Comparison of ENCODE assay signal across 22 cellular contexts in genomic region chr3:89584398-89584797, GRCh38.
"Had no signal": no experiment of that assay in that cellular context is flagged by ENCODE, and none has a peak within 500 bp of the region (broad histone marks: within the 10 kb centered on the region; RNA-seq: fewer than 3 reads in every experiment).

No MANE protein-coding gene starts in this region.

- DNase-seq: dermis blood vessel endothelial cell; dorsolateral prefrontal cortex; effector CD4-positive, alpha-beta T cell; effector memory CD4-positive, alpha-beta T cell; foreskin keratinocyte; gastrocnemius medialis; glutamatergic neuron; head of caudate nucleus; heart right ventricle; hippocampal formation; left cardiac atrium; left lung; left ventricle myocardium superior; lower lobe of right lung; mesendoderm; midbrain had no signal

- H3K36me3 ChIP-seq: esophagus muscularis mucosa, gastrocnemius medialis, heart right ventricle, left lung, lower lobe of right lung had no signal

- ATAC-seq: foreskin keratinocyte, gastrocnemius medialis, heart right ventricle, left cardiac atrium, left lung, left ventricle myocardium superior, lower lobe of right lung had no signal

- H3K27me3 ChIP-seq: dorsolateral prefrontal cortex, esophagus muscularis mucosa, foreskin keratinocyte, gastrocnemius medialis, heart right ventricle, left lung had no signal

- H3K27ac ChIP-seq: coronary artery, esophagus muscularis mucosa, foreskin keratinocyte, gastrocnemius medialis, heart right ventricle, left lung, lower lobe of right lung had no signal

- FAIRE-seq: colon, endothelial cell of umbilical vein, islet of Langerhans, keratinocyte had no signal

- H3K4me1 ChIP-seq: esophagus muscularis mucosa, foreskin keratinocyte, gastrocnemius medialis, heart right ventricle, left lung, lower lobe of right lung had no signal

- H3K4me3 ChIP-seq: coronary artery, dorsolateral prefrontal cortex, esophagus muscularis mucosa, gastrocnemius medialis, heart right ventricle, left lung, lower lobe of right lung had no signal

- H3K9me3 ChIP-seq: esophagus muscularis mucosa, gastrocnemius medialis, heart right ventricle, left lung, lower lobe of right lung had no signal
